Comparison of ENCODE assay signal across 21 cellular contexts in the genomic region with DNA sequence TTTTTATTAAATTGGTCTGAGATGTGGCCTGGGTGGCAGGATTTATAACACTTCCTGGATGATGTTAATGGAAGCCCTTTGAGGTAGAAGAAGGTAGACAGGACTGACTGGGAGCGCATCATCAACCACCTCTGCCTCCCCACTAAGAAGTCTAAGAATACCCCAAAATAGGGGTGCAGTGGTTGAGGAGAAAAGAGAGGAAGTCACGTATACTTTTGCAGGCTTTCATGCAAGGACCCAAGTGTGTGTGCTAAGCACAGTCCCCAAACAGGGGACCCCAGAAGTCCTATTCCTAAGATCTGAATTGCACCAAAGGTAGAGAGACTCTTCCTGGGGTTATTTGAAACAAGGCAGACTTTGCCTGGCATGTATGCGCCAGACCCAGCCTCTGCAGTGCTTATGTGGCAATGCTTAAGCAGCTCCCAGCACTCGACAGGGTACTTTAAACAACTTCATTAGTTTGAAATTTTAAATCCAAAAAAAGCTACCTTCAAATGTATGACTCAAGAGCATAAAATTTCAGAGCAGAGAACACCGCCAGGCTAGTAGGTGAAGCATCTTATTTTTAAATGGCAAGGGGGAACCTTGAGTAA.
A peak's percentile ranks its signal among the peaks of the same experiment; 100 is the strongest.
DNase-seq lines count a peak whose midpoint lies in the region; ATAC-seq and TF ChIP-seq lines count a peak whose summit lies in the region.
"Had no signal": no experiment of that assay in that cellular context is flagged by ENCODE, and none has a peak within 500 bp of the region (broad histone marks: within the 10 kb centered on the region; RNA-seq: fewer than 3 reads in every experiment).

No MANE protein-coding gene starts in this region.

- H3K9me3 ChIP-seq in DOHH2 (ENCODE audit: control insufficient read depth, insufficient read depth, low read length) (no peaks in the 10 kb centered on the region), SU-DHL-6 (ENCODE audit: insufficient read depth, low read length) (no peaks in the 10 kb centered on the region), stomach smooth muscle (ENCODE audit: control insufficient read depth in 2 of 2, low read length in 2 of 2) (no peaks in the 10 kb centered on the region)

- H3K4me3 ChIP-seq in DOHH2 (ENCODE audit: low read length) (no peak overlapping the region), SU-DHL-6 (ENCODE audit: insufficient read depth, low read length, poor library complexity, severe bottlenecking) (no peak overlapping the region), stomach smooth muscle (ENCODE audit: low read length in 2 of 2) (peak overlapping the region in 1 of 2 donors; percentile 40)
- H3K4me3 ChIP-seq: coronary artery, PC-9, skin epidermis had no signal

- H3K9me2 ChIP-seq in DOHH2 (replicated peaks; ENCODE audit: control insufficient read depth, low read length): no peaks in the 10 kb centered on the region
- H3K9me2 ChIP-seq in SU-DHL-6 (replicated peaks; ENCODE audit: insufficient read depth, low read length): no peaks in the 10 kb centered on the region

- H3K27ac ChIP-seq in DOHH2 (ENCODE audit: low read depth, low read length): no peak overlapping the region
- H3K27ac ChIP-seq in SU-DHL-6 (ENCODE audit: low read depth, low read length): peak overlapping the region; percentile 31; the same call in 1 of the 2 replicates
- H3K27ac ChIP-seq in stomach smooth muscle (ENCODE audit: low read length): peak overlapping the region; percentile 82
- H3K27ac ChIP-seq: coronary artery, PC-9 had no signal

- no peak for DNase-seq in memory B cell (ENCODE audit: low spot score in 2 of 2)
- no peak for DNase-seq in DMS 273 (lab: John Stamatoyannopoulos, UW; ENCODE audit: unreplicated experiment)
- DNase-seq: activated CD4-positive, CD25-positive, alpha-beta regulatory T cell; activated CD8-positive, alpha-beta memory T cell treated with anti-CD3 and anti-CD28 coated beads for 24 hours; H9; left colon; NCI-H1048; NCI-H2029; NCI-H82; PC-9; SIG-M5 had no signal

- no peak overlapping the region for H2AFZ ChIP-seq in SU-DHL-6 (ENCODE audit: low read depth, low read length, severe bottlenecking)
- H2AFZ ChIP-seq: PC-9 had no signal

- H3K79me2 ChIP-seq in DOHH2 (ENCODE audit: control insufficient read depth, low read length) (peaks cover 100% of the 10 kb centered on the region), SU-DHL-6 (ENCODE audit: insufficient read depth, low read length) (peaks cover 99% of the 10 kb centered on the region)

- peaks cover 92% of the 10 kb centered on the region for H3K36me3 ChIP-seq in DOHH2 (ENCODE audit: control insufficient read depth, low read length)
- H3K36me3 ChIP-seq in SU-DHL-6 (ENCODE audit: low read length): peaks cover 27% of the 10 kb centered on the region
- H3K36me3 ChIP-seq in stomach smooth muscle (ENCODE audit: control insufficient read depth in 2 of 2, insufficient read depth in 2 of 2, low read length in 2 of 2): no peaks in the 10 kb centered on the region

- TF ChIP-seq CTCF in DOHH2 (IDR thresholded peaks at IDR 0.05; ENCODE audit: low read depth, low read length, poor library complexity, severe bottlenecking): no peak
- TF ChIP-seq CTCF in SU-DHL-6 (IDR thresholded peaks at IDR 0.05; ENCODE audit: insufficient read depth, low read length, poor library complexity, severe bottlenecking): no peak

- ATAC-seq in memory B cell (ENCODE audit: low read depth) (no peak), HG02798 (IDR thresholded peaks at IDR 0.05; ENCODE audit: poor library complexity, unreplicated experiment) (no peak), HG03442 (IDR thresholded peaks at IDR 0.05; ENCODE audit: unreplicated experiment) (no peak)
- ATAC-seq: left colon had no signal

- peaks cover 79% of the 10 kb centered on the region for H3K4me1 ChIP-seq in DOHH2 (ENCODE audit: control insufficient read depth, low read length)
- peaks cover 35% of the 10 kb centered on the region for H3K4me1 ChIP-seq in stomach smooth muscle (ENCODE audit: control insufficient read depth, insufficient read depth, low read length)

- H3K4me2 ChIP-seq in DOHH2 (ENCODE audit: low read length): peak overlapping the region; percentile 36
- no peak overlapping the region for H3K4me2 ChIP-seq in SU-DHL-6 (ENCODE audit: low read depth, low read length, poor library complexity, severe bottlenecking)
- H3K4me2 ChIP-seq: PC-9 had no signal

- no peak overlapping the region for H3K27ac Mint-ChIP-seq in memory B cell
- H3K27ac Mint-ChIP-seq: H9, mesothelial cell of epicardium, progenitor cell of endocrine pancreas had no signal

- peaks cover 44% of the 10 kb centered on the region for H3K4me1 Mint-ChIP-seq in memory B cell
- H3K4me1 Mint-ChIP-seq: mesothelial cell of epicardium, neural crest cell had no signal

- peaks cover 4% of the 10 kb centered on the region for H3K9me3 Mint-ChIP-seq in memory B cell
- H3K9me3 Mint-ChIP-seq: H9, neural crest cell had no signal

- H3K9ac ChIP-seq in SU-DHL-6 (ENCODE audit: low read length): no peak overlapping the region
- peak overlapping the region; percentile 22 to 43 for H3K9ac ChIP-seq in stomach smooth muscle (ENCODE audit: low read length in 2 of 2)

- no peaks in the 10 kb centered on the region for H3F3A ChIP-seq in DOHH2 (ENCODE audit: control insufficient read depth, insufficient read depth)
- peaks cover 18% of the 10 kb centered on the region; the same call in 1 of the 2 replicates for H3F3A ChIP-seq in SU-DHL-6 (ENCODE audit: insufficient read depth)

- H4K20me1 ChIP-seq in DOHH2 (ENCODE audit: control insufficient read depth, insufficient read depth, low read depth, low read length) (0 out of 2 replicates have a peak, but pooled peaks cover 12% of the 10 kb centered on the region), SU-DHL-6 (ENCODE audit: low read depth, low read length) (peaks cover 51% of the 10 kb centered on the region; the same call in 1 of the 2 replicates)

- no peaks in the 10 kb centered on the region for H3K27me3 ChIP-seq in DOHH2 (ENCODE audit: control insufficient read depth, low read length)
- no peaks in the 10 kb centered on the region for H3K27me3 ChIP-seq in SU-DHL-6 (ENCODE audit: low read length)
- no peaks in the 10 kb centered on the region for H3K27me3 ChIP-seq in stomach smooth muscle (ENCODE audit: control insufficient read depth in 1 of 2, insufficient read depth in 2 of 2, low read length in 2 of 2)

- H3K36me3 Mint-ChIP-seq in memory B cell: peaks cover 19% of the 10 kb centered on the region

- H3K27me3 Mint-ChIP-seq in memory B cell: no peaks in the 10 kb centered on the region
- H3K27me3 Mint-ChIP-seq: progenitor cell of endocrine pancreas had no signal

- H3K4me3 Mint-ChIP-seq in memory B cell: peak overlapping the region; percentile 89
- H3K4me3 Mint-ChIP-seq: H9, mesothelial cell of epicardium, neural crest cell had no signal
